Comparison of ENCODE assay signal across 8 cellular contexts in the genomic region with DNA sequence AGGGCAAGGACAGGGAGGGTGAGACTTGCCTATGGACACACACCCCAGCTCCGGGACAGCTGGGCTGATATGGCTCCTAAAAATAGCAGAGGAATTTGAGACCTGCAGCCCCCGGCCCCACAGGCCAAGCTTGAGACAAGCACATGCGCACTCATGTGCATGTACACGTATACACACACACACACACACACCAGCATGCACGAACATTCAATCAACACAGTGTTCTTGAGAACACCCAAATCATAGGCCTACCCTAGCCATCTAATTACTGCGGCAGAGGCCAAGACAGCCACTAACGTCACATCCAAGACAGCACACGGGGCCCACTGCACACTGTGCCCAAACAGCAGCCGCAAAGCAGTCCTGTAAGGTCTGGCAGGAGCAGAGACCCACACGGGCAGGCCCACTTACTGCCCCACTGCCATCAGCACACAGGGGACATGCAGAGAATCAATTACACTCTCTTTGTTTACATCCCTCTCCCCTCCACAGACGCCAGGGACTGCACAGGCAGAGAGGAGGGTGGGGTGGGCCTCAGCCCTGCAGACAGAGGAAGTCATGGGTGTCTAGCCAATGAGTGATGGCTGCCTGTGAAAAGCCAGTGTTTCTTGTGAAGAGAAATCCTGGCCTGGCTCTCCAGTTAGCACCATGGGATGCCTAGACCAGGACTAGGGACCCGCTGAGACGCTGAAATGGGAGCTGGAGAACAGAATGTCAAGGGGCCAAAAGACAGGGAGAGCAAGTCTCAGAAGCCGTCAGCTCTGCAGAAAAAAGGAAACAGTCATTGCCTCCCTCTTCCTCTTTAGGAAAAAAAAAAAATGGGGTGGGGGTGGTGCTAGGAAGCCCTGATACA. TPM values are rescaled to one million over a fixed set of nuclear protein-coding genes. Genes with fewer than 3 reads are reported as not detected.
DNase-seq lines count a peak whose midpoint lies in the region; ATAC-seq and TF ChIP-seq lines count a peak whose summit lies in the region.

No MANE protein-coding gene starts in this region.

- no peak overlapping the region for H3K23ac ChIP-seq in H9 (ENCODE audit: insufficient read length, low read depth, low read length)

- H3K18ac ChIP-seq in H9 (ENCODE audit: insufficient read length, low read depth, low read length), result no peak overlapping the region

- H3K9me3 Mint-ChIP-seq in H9 (no peaks in the 10 kb centered on the region; a peak in 1 of 5 replicates), chondrocyte (ENCODE audit: low read depth) (no peaks in the 10 kb centered on the region)

- H2BK20ac ChIP-seq in H9 (ENCODE audit: low read depth, low read length, poor library complexity, severe bottlenecking), result no peak overlapping the region

- H3K79me2 ChIP-seq in ACC112 (ENCODE audit: control insufficient read depth, insufficient read depth, low read length, unreplicated experiment), result no peaks in the 10 kb centered on the region
- H3K79me2 ChIP-seq in H9 (ENCODE audit: insufficient read depth, low read length), result no peaks in the 10 kb centered on the region

- H2BK5ac ChIP-seq in H9 (ENCODE audit: insufficient read length, low read length), result no peak overlapping the region

- ATAC-seq in HG02588 (IDR thresholded peaks at IDR 0.05; ENCODE audit: unreplicated experiment), result no peak

- H2AFZ ChIP-seq in ACC112 (ENCODE audit: low read length, unreplicated experiment) (no peak overlapping the region), H9 (ENCODE audit: low read length) (no peak overlapping the region)

- no peaks in the 10 kb centered on the region for H3K23me2 ChIP-seq in H9 (ENCODE audit: insufficient read length, low read depth, low read length, poor library complexity, severe bottlenecking)

- no peak overlapping the region for H4K5ac ChIP-seq in H9 (ENCODE audit: insufficient read length, low read depth, low read length)

- no peak overlapping the region for H3T11ph ChIP-seq in H9 (ENCODE audit: low read length)

- H3K14ac ChIP-seq in H9 (ENCODE audit: insufficient read depth, low read length), result no peak overlapping the region; the same call in 1 of the 2 replicates

- H3K4me1 Mint-ChIP-seq in H9 (peaks cover 35 to 42% of the 10 kb centered on the region in 2 experiments), chondrocyte (ENCODE audit: low read depth) (peaks cover 47% of the 10 kb centered on the region)

- H3K4me1 ChIP-seq in ACC112 (ENCODE audit: control insufficient read depth, insufficient read depth, low read length, unreplicated experiment) (peaks cover 76% of the 10 kb centered on the region), H9 (ENCODE audit: insufficient read depth, low read length) (peaks cover 2% of the 10 kb centered on the region; the same call in 1 of the 2 replicates), muscle layer of duodenum (ENCODE audit: control insufficient read depth in 1 of 2, insufficient read depth in 2 of 2, low read length in 2 of 2) (peaks cover 0 to 48% of the 10 kb centered on the region in 2 donors), urinary bladder (ENCODE audit: insufficient read depth) (no peaks in the 10 kb centered on the region)

- H3K4me2 ChIP-seq in H9 (ENCODE audit: insufficient read depth, insufficient read length, low read length), result no peak overlapping the region

- no peaks in the 10 kb centered on the region; the same call in 1 of the 2 replicates for H3K27me3 Mint-ChIP-seq in H9 (ENCODE audit: low read depth)
- no peaks in the 10 kb centered on the region for H3K27me3 Mint-ChIP-seq in chondrocyte (ENCODE audit: low read depth)

- no peak overlapping the region for H3K56ac ChIP-seq in H9 (ENCODE audit: insufficient read length, low read depth, low read length)

- H3K27ac ChIP-seq in ACC112 (ENCODE audit: low read depth, low read length) (no peak overlapping the region), H9 (ENCODE audit: insufficient read length, low read depth, low read length) (no peak overlapping the region), muscle layer of duodenum (ENCODE audit: low read length) (peak overlapping the region; percentile 48), urinary bladder (ENCODE audit: low read depth) (peak overlapping the region; percentile 48)

- no peak overlapping the region for H2BK12ac ChIP-seq in H9 (ENCODE audit: insufficient read length, low read depth, low read length)

- no peak for DNase-seq in H9
- peak; percentile 26 to 61 (median 45) for DNase-seq in T-helper 1 cell
- DNase-seq in chondrocyte (ENCODE audit: low spot score), result no peak
- no peak for DNase-seq in DMS79 (lab: John Stamatoyannopoulos, UW)

- H3K27me3 ChIP-seq in ACC112 (ENCODE audit: insufficient read depth, low read length) (no peaks in the 10 kb centered on the region), H9 (ENCODE audit: insufficient read depth, low read length) (no peaks in the 10 kb centered on the region), muscle layer of duodenum (ENCODE audit: low read depth, low read length) (no peaks in the 10 kb centered on the region)

- H3K27ac Mint-ChIP-seq in H9 (peak overlapping the region; percentile 88 to 96 (median 93); a peak in 5 of 7 replicates), chondrocyte (ENCODE audit: unreplicated experiment) (peak overlapping the region; percentile 86)

- H3K36me3 ChIP-seq in ACC112 (ENCODE audit: insufficient read depth, low read length), result no peaks in the 10 kb centered on the region
- H3K36me3 ChIP-seq in muscle layer of duodenum (ENCODE audit: control insufficient read depth in 1 of 2, insufficient read depth in 2 of 2, low read length in 2 of 2), result peaks cover 0 to 5% of the 10 kb centered on the region in 2 donors
- no peaks in the 10 kb centered on the region for H3K36me3 ChIP-seq in urinary bladder (ENCODE audit: insufficient read depth)

- H3K4ac ChIP-seq in H9 (ENCODE audit: low read depth, low read length), result no peak overlapping the region

- H3K79me1 ChIP-seq in H9 (ENCODE audit: insufficient read depth, low read depth, low read length, poor library complexity, severe bottlenecking), result no peaks in the 10 kb centered on the region

- peak overlapping the region; percentile 68 for H3K4me3 ChIP-seq in ACC112 (ENCODE audit: low read depth, low read length)
- peak overlapping the region; percentile 47 to 68 for H3K4me3 ChIP-seq in muscle layer of duodenum (ENCODE audit: low read depth in 1 of 2, low read length in 2 of 2)
- peak overlapping the region; percentile 42 for H3K4me3 ChIP-seq in urinary bladder (ENCODE audit: low read depth, low read length)

- no CpG with 5 or more reads among the region's 14 CpGs for WGBS in H9 (ENCODE audit: extremely low coverage, insufficient read length, low lambda C conversion rate)
- WGBS in urinary bladder, result 18% methylated on average over 14 of the region's 14 CpGs

- no peak overlapping the region for H2BK120ac ChIP-seq in H9 (ENCODE audit: low read depth, low read length, poor library complexity, severe bottlenecking)

- TF ChIP-seq CTCF in H9 (conservative IDR thresholded peaks at IDR 0.05) (no peak), chondrocyte (IDR thresholded peaks at IDR 0.05) (no peak)

- H4K8ac ChIP-seq in H9 (replicated peaks; ENCODE audit: insufficient read length, low read depth, low read length), result no peak overlapping the region

- no peak overlapping the region for H2BK15ac ChIP-seq in H9 (ENCODE audit: low read depth, low read length)

- no peaks in the 10 kb centered on the region for H4K20me1 ChIP-seq in H9 (ENCODE audit: control insufficient read depth, insufficient read depth, insufficient read length)

- H4K91ac ChIP-seq in H9 (ENCODE audit: insufficient read length, low read depth, low read length), result no peak overlapping the region

- no peak overlapping the region for H2AK5ac ChIP-seq in H9 (ENCODE audit: insufficient read length, low read length)

- H3K36me3 Mint-ChIP-seq in H9 (ENCODE audit: insufficient read depth in 1 of 3, low read depth in 3 of 3) (no peaks in the 10 kb centered on the region; a peak in 1 of 7 replicates), chondrocyte (ENCODE audit: low read depth) (no peaks in the 10 kb centered on the region)

- H3K9me3 ChIP-seq in H9 (ENCODE audit: control insufficient read depth, low read depth, low read length) (no peaks in the 10 kb centered on the region), muscle layer of duodenum (ENCODE audit: control insufficient read depth in 1 of 2, low read length in 2 of 2) (no peaks in the 10 kb centered on the region)

- no peak overlapping the region for H3K9ac ChIP-seq in H9 (ENCODE audit: extremely low read depth, insufficient read length, low read length)

- H3K4me3 Mint-ChIP-seq in H9, result peak overlapping the region in 1 of 2 experiments; percentile 55; a peak in 2 of 5 replicates
- H3K4me3 Mint-ChIP-seq in chondrocyte (ENCODE audit: unreplicated experiment), result peak overlapping the region; percentile 63

RNA-seq across cellular contexts. Expression of a gene that starts 39.3 kb away (rescaled TPM):
- total RNA-seq in H9 (2021), result 20.8 and 21.6 TPM in 2 replicates
- total RNA-seq in chondrocyte, result 24.4 to 30.0 TPM (median 26.1 TPM) in 3 replicates
- 33.8 TPM for total RNA-seq in urinary bladder
- 30.6 TPM for polyA plus RNA-seq in urinary bladder

Comparison
In these comparisons a context has a peak if more than half of its experiments do, and no peak if none do; other contexts are left out.
1. H3K27ac ChIP-seq: peak in muscle layer of duodenum (single experiment) and urinary bladder (single experiment); none in ACC112 (single experiment) and H9 (single experiment).
2. DNase-seq: peak in T-helper 1 cell (5 of 5); none in H9 (single experiment), chondrocyte (single experiment) and DMS79 (single experiment).
3. Peak in every context shown above with its lines, with median percentiles within 50 percentile points of each other: H3K4me3 ChIP-seq.